1 cellular context compared by ENCODE assay signal in genomic region chr12:124380793-124381453, GRCh38.
TF ChIP-seq lines count a peak whose summit lies in the region.

No MANE protein-coding gene starts in this region.

TF ChIP-seq in SK-N-SH, 30 proteins besides CTCF, POLR2A, EP300 and RAD21 (continued from another document):
- TF ChIP-seq ZBTB33 (IDR thresholded peaks at IDR 0.05; ENCODE audit: borderline replicate concordance, low read depth) (no peak), IRF3 (IDR thresholded peaks at IDR 0.05; ENCODE audit: low read depth, low read length) (no peak), CHD2 (IDR thresholded peaks at IDR 0.05; ENCODE audit: low read length, partially characterized antibody) (no peak), EZH2phosphoT487 (IDR thresholded peaks at IDR 0.05; ENCODE audit: borderline replicate concordance, low read depth) (no peak), POLR2AphosphoS5 (IDR thresholded peaks at IDR 0.05; ENCODE audit: low read depth, low read length) (no peak), MXI1 (IDR thresholded peaks at IDR 0.05; ENCODE audit: low read depth, low read length) (no peak)
